ENCODE assay signal across 8 cellular contexts in the genomic region with DNA sequence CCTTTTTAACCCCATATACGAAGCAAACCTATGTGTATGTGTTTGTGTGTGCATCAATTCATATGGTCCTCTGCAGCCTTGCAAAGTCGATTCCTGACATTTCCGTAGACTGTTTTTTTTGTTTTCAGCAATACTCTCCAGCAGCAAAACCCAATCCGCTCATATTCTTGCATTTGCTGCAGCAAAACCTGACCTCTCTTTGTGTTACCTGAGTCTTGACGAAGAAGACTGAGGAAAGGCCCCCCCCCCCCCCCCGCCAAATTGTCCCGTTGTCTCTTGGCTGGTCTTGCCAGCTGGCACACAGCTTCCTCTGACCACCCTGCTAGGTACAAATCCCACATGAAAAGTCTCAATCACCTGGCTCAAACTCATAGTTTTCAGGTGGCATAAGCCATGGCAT.
"Had no signal": no experiment of that assay in that cellular context is flagged by ENCODE, and none has a peak within 500 bp of the region (broad histone marks: within the 10 kb centered on the region; RNA-seq: fewer than 3 reads in every experiment).

No MANE protein-coding gene starts in this region.

- H3K4me3 ChIP-seq: GM12878 had no signal

- ATAC-seq: GM12878 had no signal

- DNase-seq: GDM1, GF-D8 had no signal

- FAIRE-seq: G401.6, GM12878, GM12891, GM12892, GM18507, GM19239 had no signal
